Comparison of ENCODE assay signal across 2 cellular contexts in genomic region chr19:16068696-16069259, GRCh38.
TF ChIP-seq lines count a peak whose summit lies in the region.

No MANE protein-coding gene starts in this region.

TF ChIP-seq in K562, 482 proteins besides CTCF, POLR2A, EP300 and RAD21:
- TF ChIP-seq SNIP1 (IDR thresholded peaks at IDR 0.05; ENCODE audit: low read depth) = no peak
- no peak for TF ChIP-seq ZNF24 (IDR thresholded peaks at IDR 0.05)
- TF ChIP-seq, protein P1, sequence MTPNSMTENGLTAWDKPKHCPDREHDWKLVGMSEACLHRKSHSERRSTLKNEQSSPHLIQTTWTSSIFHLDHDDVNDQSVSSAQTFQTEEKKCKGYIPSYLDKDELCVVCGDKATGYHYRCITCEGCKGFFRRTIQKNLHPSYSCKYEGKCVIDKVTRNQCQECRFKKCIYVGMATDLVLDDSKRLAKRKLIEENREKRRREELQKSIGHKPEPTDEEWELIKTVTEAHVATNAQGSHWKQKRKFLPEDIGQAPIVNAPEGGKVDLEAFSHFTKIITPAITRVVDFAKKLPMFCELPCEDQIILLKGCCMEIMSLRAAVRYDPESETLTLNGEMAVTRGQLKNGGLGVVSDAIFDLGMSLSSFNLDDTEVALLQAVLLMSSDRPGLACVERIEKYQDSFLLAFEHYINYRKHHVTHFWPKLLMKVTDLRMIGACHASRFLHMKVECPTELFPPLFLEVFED (CRISPR knock-in tag; conservative IDR thresholded peaks at IDR 0.05) = 0 out of 2 replicates have a peak, but pooled peaks have one; percentile 4
- TF ChIP-seq ZBTB26 (CRISPR knock-in tag; IDR thresholded peaks at IDR 0.05) = 0 out of 2 replicates have a peak, but pooled peaks have one; percentile 65
- TF ChIP-seq ZNF639 (CRISPR knock-in tag; conservative IDR thresholded peaks at IDR 0.05 in 1 of 2, IDR thresholded peaks at IDR 0.05 in 1 of 2) = no peak
- no peak for TF ChIP-seq CBX1 (IDR thresholded peaks at IDR 0.05; ENCODE audit: low read depth)
TF ChIP-seq in K562: peak in this region for 2.

TF ChIP-seq in HepG2, 621 proteins besides CTCF, POLR2A, EP300 and RAD21:
- no peak for TF ChIP-seq HMGXB3 (CRISPR knock-in tag; IDR thresholded peaks at IDR 0.05; ENCODE audit: borderline replicate concordance)
- TF ChIP-seq IRF1 (CRISPR knock-in tag; IDR thresholded peaks at IDR 0.05; ENCODE audit: low read depth) = no peak
- no peak for TF ChIP-seq ZNF430 (CRISPR knock-in tag; IDR thresholded peaks at IDR 0.05)
- no peak for TF ChIP-seq HCFC1 (IDR thresholded peaks at IDR 0.05; ENCODE audit: low read depth, low read length)
- TF ChIP-seq MNT (IDR thresholded peaks at IDR 0.05) = 0 out of 2 replicates have a peak, but pooled peaks have one; percentile 5
- no peak for TF ChIP-seq ZBTB25 (CRISPR knock-in tag; IDR thresholded peaks at IDR 0.05)
